ENCODE assay signal across 9 cellular contexts in genomic region chr13:30744056-30744684, GRCh38. TPM values are rescaled to one million over a fixed set of nuclear protein-coding genes. Genes with fewer than 3 reads are reported as not detected.
DNase-seq lines count a peak whose midpoint lies in the region; ATAC-seq lines count a peak whose summit lies in the region.
"Had no signal": no experiment of that assay in that cellular context is flagged by ENCODE, and none has a peak within 500 bp of the region (broad histone marks: within the 10 kb centered on the region; RNA-seq: fewer than 3 reads in every experiment).

No MANE protein-coding gene starts in this region.

- WGBS in esophagus, 2 donors = 60 to 62% methylated on average over 7 of the region's 7 CpGs

- DNase-seq in EH (ENCODE audit: low read depth) (peak; percentile 72), NCI-H82 treated with DMSO at 0.1 percent for 48 hours (lab: John Stamatoyannopoulos, UW; ENCODE audit: unreplicated experiment) (no peak), ecto neural progenitor cell (ENCODE audit: low spot score) (no peak)
- DNase-seq in activated CD4-positive, alpha-beta memory T cell treated with anti-CD3 and anti-CD28 coated beads for 36 hours = peak; percentile 93
- DNase-seq in stimulated activated CD4-positive, alpha-beta T cell treated with anti-CD3 and anti-CD28 coated beads, Interleukin-12 subunit alpha, Interleukin-12 subunit beta, amount 100 ng/mL, for 48 hours (ENCODE audit: low read depth in 2 of 3, low spot score in 1 of 3) = peak; percentile 70 to 78 (median 70)

- H3K27ac ChIP-seq in KOPT-K1 (ENCODE audit: low read depth, low read length, poor library complexity, severe bottlenecking) (peak overlapping the region; percentile 27), esophagus (ENCODE audit: low read depth in 2 of 2, low read length in 1 of 2) (peak overlapping the region; percentile 8 to 38)

- H3K27me3 ChIP-seq in esophagus (ENCODE audit: control insufficient read depth in 1 of 2, insufficient read depth in 2 of 2, low read length in 2 of 2) = no peaks in the 10 kb centered on the region

- intact Hi-C loops in activated CD4-positive, alpha-beta memory T cell treated with anti-CD3 and anti-CD28 coated beads for 36 hours (cut with micrococcal nuclease) = loop anchor here (1.0 to 5.0 kb wide), 11 partner anchors 9 to 597 kb away; partner anchors contain the start of genes ALOX5AP and USPL1

- POLR2A ChIA-PET in activated CD4-positive, alpha-beta memory T cell treated with anti-CD3 and anti-CD28 coated beads for 36 hours (lab: Charles Lee) = interaction anchor here (1.0 to 1.5 kb wide), 2 partner anchors 30 to 53 kb away, joined by 3 to 5 read pairs; no protein-coding TSS in a partner anchor

- H3K27ac Mint-ChIP-seq in activated CD4-positive, alpha-beta memory T cell treated with anti-CD3 and anti-CD28 coated beads for 36 hours = peak overlapping the region; percentile 75

- peak overlapping the region; percentile 31 for H3K4me3 Mint-ChIP-seq in activated CD4-positive, alpha-beta memory T cell treated with anti-CD3 and anti-CD28 coated beads for 36 hours

- CTCF ChIA-PET in activated CD4-positive, alpha-beta memory T cell treated with anti-CD3 and anti-CD28 coated beads for 36 hours (lab: Charles Lee) = interaction anchor here (1.3 to 1.4 kb wide), 2 partner anchors 52 to 58 kb away, joined by 3 read pairs; no protein-coding TSS in a partner anchor

- H3K9me3 Mint-ChIP-seq in activated CD4-positive, alpha-beta memory T cell treated with anti-CD3 and anti-CD28 coated beads for 36 hours = no peaks in the 10 kb centered on the region

- H3K27me3 Mint-ChIP-seq in activated CD4-positive, alpha-beta memory T cell treated with anti-CD3 and anti-CD28 coated beads for 36 hours = peaks cover 2% of the 10 kb centered on the region

- peak; percentile 87 for ATAC-seq in GM21717 (IDR thresholded peaks at IDR 0.05; ENCODE audit: unreplicated experiment)

- peaks cover 21% of the 10 kb centered on the region for H3K36me3 Mint-ChIP-seq in activated CD4-positive, alpha-beta memory T cell treated with anti-CD3 and anti-CD28 coated beads for 36 hours

- peaks cover 7% of the 10 kb centered on the region in 2 donors for H3K4me1 ChIP-seq in esophagus (ENCODE audit: control insufficient read depth in 2 of 2, insufficient read depth in 2 of 2, low read length in 1 of 2)

- peaks cover 60% of the 10 kb centered on the region for H3K4me1 Mint-ChIP-seq in activated CD4-positive, alpha-beta memory T cell treated with anti-CD3 and anti-CD28 coated beads for 36 hours (ENCODE audit: low read depth)

- H3K36me3 ChIP-seq in KOPT-K1 (ENCODE audit: insufficient read depth, low read length) (peaks cover 29% of the 10 kb centered on the region), esophagus (ENCODE audit: control insufficient read depth in 2 of 2, insufficient read depth in 2 of 2, low read length in 1 of 2) (no peaks in the 10 kb centered on the region)

- H3K4me3 ChIP-seq in esophagus (ENCODE audit: low read depth in 1 of 2, low read length in 2 of 2) = no peak overlapping the region

- H3K9me3 ChIP-seq in KOPT-K1 (ENCODE audit: insufficient read depth, low read length, poor library complexity, severe bottlenecking) = no peaks in the 10 kb centered on the region
- no peaks in the 10 kb centered on the region for H3K9me3 ChIP-seq in esophagus (ENCODE audit: control insufficient read depth in 2 of 2, insufficient read depth in 1 of 2, low read depth in 1 of 2, low read length in 1 of 2)

RNA-seq across cellular contexts. Expression of gene ALOX5AP, which starts 8.8 kb away (rescaled TPM):
- total RNA-seq in activated CD4-positive, alpha-beta memory T cell treated with anti-CD3 and anti-CD28 coated beads for 36 hours = 10 to 100 TPM; 31.8 to 33.8 TPM
- 10 to 100 TPM in 1 of 2 donors, 1 to 10 TPM in 1; 2.1 to 10.5 TPM for polyA plus RNA-seq in esophagus
- total RNA-seq: pulmonary artery endothelial cell had no signal

Comparison
In these comparisons a context has a peak if more than half of its experiments do, and no peak if none do; other contexts are left out.
1. DNase-seq: peak in EH (single experiment), activated CD4-positive, alpha-beta memory T cell treated with anti-CD3 and anti-CD28 coated beads for 36 hours (single experiment) and stimulated activated CD4-positive, alpha-beta T cell treated with anti-CD3 and anti-CD28 coated beads, Interleukin-12 subunit alpha, Interleukin-12 subunit beta, amount 100 ng/mL, for 48 hours (3 of 3); none in NCI-H82 treated with DMSO at 0.1 percent for 48 hours (single experiment) and ecto neural progenitor cell (single experiment).